ENCODE assay signal across 12 cellular contexts in genomic region chr7:925601-926000, GRCh38. TPM values are rescaled to one million over a fixed set of nuclear protein-coding genes. Genes with fewer than 3 reads are reported as not detected.
A peak's percentile ranks its signal among the peaks of the same experiment; 100 is the strongest.
DNase-seq lines count a peak whose midpoint lies in the region; ATAC-seq lines count a peak whose summit lies in the region.
"Had no signal": no experiment of that assay in that cellular context is flagged by ENCODE, and none has a peak within 500 bp of the region (broad histone marks: within the 10 kb centered on the region; RNA-seq: fewer than 3 reads in every experiment).

No MANE protein-coding gene starts in this region.

- no peak overlapping the region for H3K27ac ChIP-seq in CD8-positive, alpha-beta memory T cell (ENCODE audit: low read depth, low read length)

- peaks cover 0 to 2% (median 0%) of the 10 kb centered on the region in 3 donors for H3K36me3 Mint-ChIP-seq in CD8-positive, alpha-beta memory T cell
- H3K36me3 Mint-ChIP-seq in activated CD8-positive, alpha-beta memory T cell treated with anti-CD3 and anti-CD28 coated beads, Interleukin-2, amount 10 ng/mL, durations not matched to agents 7 days and 5 days: peaks cover 6% of the 10 kb centered on the region

- no peaks in the 10 kb centered on the region for H3K27me3 ChIP-seq in CD8-positive, alpha-beta memory T cell (ENCODE audit: insufficient read depth, low read length, poor library complexity, severe bottlenecking)

- intact Hi-C loops in cardiac septum (cut with DNase I): no loop called here

- peaks cover 38% of the 10 kb centered on the region for H3K4me1 ChIP-seq in CD8-positive, alpha-beta memory T cell (ENCODE audit: insufficient read depth, low read length)

- H3K36me3 ChIP-seq in CD8-positive, alpha-beta memory T cell (ENCODE audit: insufficient read depth, low read length): no peaks in the 10 kb centered on the region

- H3K4me1 Mint-ChIP-seq in CD8-positive, alpha-beta memory T cell: peaks cover 36 to 73% (median 50%) of the 10 kb centered on the region in 3 donors
- H3K4me1 Mint-ChIP-seq in activated CD8-positive, alpha-beta memory T cell treated with anti-CD3 and anti-CD28 coated beads, Interleukin-2, amount 10 ng/mL, durations not matched to agents 7 days and 5 days: peaks cover 61% of the 10 kb centered on the region

- no peak overlapping the region for H3K4me3 ChIP-seq in CD8-positive, alpha-beta memory T cell (ENCODE audit: low read length)

- peak; percentile 70 to 93 (median 79) for DNase-seq in CD8-positive, alpha-beta memory T cell
- peak; percentile 85 for DNase-seq in activated CD8-positive, alpha-beta memory T cell treated with anti-CD3 and anti-CD28 coated beads, Interleukin-2, amount 10 ng/mL, durations not matched to agents 7 days and 5 days
- DNase-seq in cardiac septum (ENCODE audit: low spot score) (peak; percentile 74), OCI-M2 (lab: John Stamatoyannopoulos, UW; ENCODE audit: unreplicated experiment) (no peak)
- DNase-seq in stimulated activated CD8-positive, alpha-beta memory T cell treated with anti-CD3 and anti-CD28 coated beads, Interleukin-15, amount 100 ng/mL, for 1 hour (ENCODE audit: low read depth): peak; percentile 53
- DNase-seq: amniotic stem cell, NCI-H1694 treated with DMSO at 0.1 percent for 48 hours had no signal

- peak overlapping the region; percentile 85 to 98 (median 94) for H3K27ac Mint-ChIP-seq in CD8-positive, alpha-beta memory T cell
- peak overlapping the region; percentile 18 for H3K27ac Mint-ChIP-seq in activated CD8-positive, alpha-beta memory T cell treated with anti-CD3 and anti-CD28 coated beads, Interleukin-2, amount 10 ng/mL, durations not matched to agents 7 days and 5 days

- CTCF ChIA-PET in CD8-positive, alpha-beta memory T cell (lab: Charles Lee): interaction anchor here (1.1 to 2.7 kb wide), 4 partner anchors 16 to 68 kb away, joined by 3 to 13 read pairs (median 5); partner anchors contain the start of gene ADAP1
- CTCF ChIA-PET in activated CD8-positive, alpha-beta memory T cell treated with anti-CD3 and anti-CD28 coated beads, Interleukin-2, amount 10 ng/mL, durations not matched to agents 7 days and 5 days (lab: Charles Lee): interaction anchor here (1.0 to 1.4 kb wide), 2 partner anchors 14 to 251 kb away, joined by 4 read pairs; no protein-coding TSS in a partner anchor

- peak; percentile 11 for ATAC-seq in activated CD8-positive, alpha-beta memory T cell treated with anti-CD3 and anti-CD28 coated beads, Interleukin-2, amount 10 ng/mL, durations not matched to agents 7 days and 5 days
- ATAC-seq in HG02623 (IDR thresholded peaks at IDR 0.05; ENCODE audit: unreplicated experiment) (no peak), GM18861 (IDR thresholded peaks at IDR 0.05; ENCODE audit: unreplicated experiment) (no peak), GM21737 (IDR thresholded peaks at IDR 0.05; ENCODE audit: unreplicated experiment) (no peak)

- no peaks in the 10 kb centered on the region for H3K27me3 Mint-ChIP-seq in CD8-positive, alpha-beta memory T cell
- peaks cover 25% of the 10 kb centered on the region for H3K27me3 Mint-ChIP-seq in activated CD8-positive, alpha-beta memory T cell treated with anti-CD3 and anti-CD28 coated beads, Interleukin-2, amount 10 ng/mL, durations not matched to agents 7 days and 5 days

- no peaks in the 10 kb centered on the region for H3K9me3 ChIP-seq in CD8-positive, alpha-beta memory T cell (ENCODE audit: low read length)

- peak overlapping the region; percentile 63 to 87 (median 70) for H3K4me3 Mint-ChIP-seq in CD8-positive, alpha-beta memory T cell
- H3K4me3 Mint-ChIP-seq in activated CD8-positive, alpha-beta memory T cell treated with anti-CD3 and anti-CD28 coated beads, Interleukin-2, amount 10 ng/mL, durations not matched to agents 7 days and 5 days: no peak overlapping the region

- POLR2A ChIA-PET in CD8-positive, alpha-beta memory T cell (lab: Charles Lee): interaction anchor here (1.1 to 1.8 kb wide), 2 partner anchors 28 to 50 kb away, joined by 4 to 6 read pairs; partner anchors contain the start of genes ADAP1 and COX19

- no peaks in the 10 kb centered on the region for H3K9me3 Mint-ChIP-seq in CD8-positive, alpha-beta memory T cell
- peaks cover 2% of the 10 kb centered on the region for H3K9me3 Mint-ChIP-seq in activated CD8-positive, alpha-beta memory T cell treated with anti-CD3 and anti-CD28 coated beads, Interleukin-2, amount 10 ng/mL, durations not matched to agents 7 days and 5 days (ENCODE audit: low read depth)

RNA-seq across cellular contexts. Expression of gene ADAP1, which starts 28.9 kb away (rescaled TPM):
- 10 to 100 TPM; 67.7 to 77.3 TPM for total RNA-seq in CD8-positive, alpha-beta memory T cell
- 37.7 TPM for polyA plus RNA-seq in CD8-positive, alpha-beta memory T cell
- 10 to 100 TPM; 12.4 to 30.8 TPM for total RNA-seq in activated CD8-positive, alpha-beta memory T cell treated with anti-CD3 and anti-CD28 coated beads, Interleukin-2, amount 10 ng/mL, durations not matched to agents 7 days and 5 days
- total RNA-seq in cardiac septum: 12.5 TPM

RNA-seq across cellular contexts. Expression of gene GET4, which starts 49.2 kb away (rescaled TPM):
- 10 to 100 TPM; 39.9 to 44.9 TPM for total RNA-seq in CD8-positive, alpha-beta memory T cell
- polyA plus RNA-seq in CD8-positive, alpha-beta memory T cell: 33.6 TPM
- total RNA-seq in activated CD8-positive, alpha-beta memory T cell treated with anti-CD3 and anti-CD28 coated beads, Interleukin-2, amount 10 ng/mL, durations not matched to agents 7 days and 5 days: 10 to 100 TPM; 38.0 to 39.2 TPM
- 21.3 TPM for total RNA-seq in cardiac septum

RNA-seq across cellular contexts. Expression of gene COX19, which starts 49.7 kb away (rescaled TPM):
- total RNA-seq in CD8-positive, alpha-beta memory T cell: 10 to 100 TPM; 18.9 to 21.3 TPM
- 25.9 TPM for polyA plus RNA-seq in CD8-positive, alpha-beta memory T cell
- 10 to 100 TPM; 18.7 to 18.9 TPM for total RNA-seq in activated CD8-positive, alpha-beta memory T cell treated with anti-CD3 and anti-CD28 coated beads, Interleukin-2, amount 10 ng/mL, durations not matched to agents 7 days and 5 days
- total RNA-seq in cardiac septum: 7.3 TPM

RNA-seq across cellular contexts. Expression of gene CYP2W1, which starts 57.4 kb away (rescaled TPM):
- total RNA-seq in CD8-positive, alpha-beta memory T cell: not detected
- polyA plus RNA-seq in CD8-positive, alpha-beta memory T cell: not detected
- total RNA-seq in activated CD8-positive, alpha-beta memory T cell treated with anti-CD3 and anti-CD28 coated beads, Interleukin-2, amount 10 ng/mL, durations not matched to agents 7 days and 5 days: not detected
- total RNA-seq in cardiac septum: not detected
- total RNA-seq: SK-MEL-5 had no signal
- polyA plus RNA-seq: neural cell had no signal
